In genomic region chr12:116267948-116268347, GRCh38 we compare ENCODE assay signal across 22 cellular contexts.
"Had no signal": no experiment of that assay in that cellular context is flagged by ENCODE, and none has a peak within 500 bp of the region (broad histone marks: within the 10 kb centered on the region; RNA-seq: fewer than 3 reads in every experiment).

No MANE protein-coding gene starts in this region.

- ATAC-seq: activated CD8-positive, alpha-beta T cell treated with anti-CD3 and anti-CD28 coated beads for 36 hours; activated T-helper 17 cell treated with anti-CD3 and anti-CD28 coated beads, Interleukin-2, amount 50 U/mL, for 72 hours; gastrocnemius medialis; heart right ventricle; naive thymus-derived CD8-positive, alpha-beta T cell; pancreas; right lobe of liver; stimulated activated effector memory CD8-positive, alpha-beta T cell treated with anti-CD3 and anti-CD28 coated beads, Interleukin-12 subunit alpha, Interleukin-12 subunit beta, amount 100 ng/mL, for 72 hours had no signal

- H3K27me3 Mint-ChIP-seq: activated CD8-positive, alpha-beta T cell treated with anti-CD3 and anti-CD28 coated beads for 36 hours; activated T-helper 17 cell treated with anti-CD3 and anti-CD28 coated beads, Interleukin-2, amount 50 U/mL, for 72 hours; brain; central memory CD8-positive, alpha-beta T cell; naive thymus-derived CD8-positive, alpha-beta T cell had no signal

- H3K4me3 ChIP-seq: colonic mucosa, gastrocnemius medialis, heart right ventricle, pancreas, right lobe of liver, stomach, upper lobe of left lung had no signal

- H3K27ac Mint-ChIP-seq: activated CD8-positive, alpha-beta T cell treated with anti-CD3 and anti-CD28 coated beads for 36 hours; activated T-helper 17 cell treated with anti-CD3 and anti-CD28 coated beads, Interleukin-2, amount 50 U/mL, for 72 hours; brain; endodermal cell; stimulated activated effector memory CD8-positive, alpha-beta T cell treated with anti-CD3 and anti-CD28 coated beads, Interleukin-12 subunit alpha, Interleukin-12 subunit beta, amount 100 ng/mL, for 72 hours had no signal

- H3K9me3 ChIP-seq: colonic mucosa, gastrocnemius medialis, heart right ventricle, pancreas, right lobe of liver, stomach, upper lobe of left lung had no signal

- H3K4me3 Mint-ChIP-seq: activated CD8-positive, alpha-beta T cell treated with anti-CD3 and anti-CD28 coated beads for 36 hours; activated T-helper 17 cell treated with anti-CD3 and anti-CD28 coated beads, Interleukin-2, amount 50 U/mL, for 72 hours; brain; central memory CD8-positive, alpha-beta T cell; endodermal cell; naive thymus-derived CD8-positive, alpha-beta T cell; stimulated activated effector memory CD8-positive, alpha-beta T cell treated with anti-CD3 and anti-CD28 coated beads, Interleukin-12 subunit alpha, Interleukin-12 subunit beta, amount 100 ng/mL, for 72 hours had no signal

- H3K27ac ChIP-seq: colonic mucosa, gastrocnemius medialis, heart right ventricle, pancreas, right lobe of liver, stomach, upper lobe of left lung had no signal

- H3K27me3 ChIP-seq: colonic mucosa, gastrocnemius medialis, heart right ventricle, pancreas, right lobe of liver, stomach, upper lobe of left lung had no signal

- DNase-seq: activated CD4-positive, alpha-beta T cell treated with anti-CD3 and anti-CD28 coated beads for 48 hours; activated CD4-positive, CD25-positive, alpha-beta regulatory T cell; activated CD8-positive, alpha-beta T cell treated with anti-CD3 and anti-CD28 coated beads for 36 hours; activated naive CD4-positive, alpha-beta T cell treated with Interleukin-2 at 50 U/mL for 16 hours; activated T-cell treated with anti-CD3 and anti-CD28 coated beads, Interleukin-2, amount 50 U/mL, for 1 hour; colonic mucosa; endodermal cell; erythroblast; gastrocnemius medialis; heart right ventricle; naive thymus-derived CD8-positive, alpha-beta T cell; pancreas; right lobe of liver; small intestine; stimulated activated CD4-positive, alpha-beta T cell treated with anti-CD3 and anti-CD28 coated beads, Interleukin-4, amount 100 ng/mL, for 1 hour; stomach; T-helper 9 cell; upper lobe of left lung had no signal

- H3K36me3 Mint-ChIP-seq: stimulated activated effector memory CD8-positive, alpha-beta T cell treated with anti-CD3 and anti-CD28 coated beads, Interleukin-12 subunit alpha, Interleukin-12 subunit beta, amount 100 ng/mL, for 72 hours had no signal

- H3K9me3 Mint-ChIP-seq: activated T-helper 17 cell treated with anti-CD3 and anti-CD28 coated beads, Interleukin-2, amount 50 U/mL, for 72 hours; central memory CD8-positive, alpha-beta T cell; naive thymus-derived CD8-positive, alpha-beta T cell; stimulated activated effector memory CD8-positive, alpha-beta T cell treated with anti-CD3 and anti-CD28 coated beads, Interleukin-12 subunit alpha, Interleukin-12 subunit beta, amount 100 ng/mL, for 72 hours had no signal

- H3K36me3 ChIP-seq: colonic mucosa, gastrocnemius medialis, heart right ventricle, pancreas, right lobe of liver, stomach, upper lobe of left lung had no signal
